Comparison of ENCODE assay signal across 8 cellular contexts in genomic region chr15:47184405-47185221, GRCh38.
DNase-seq lines count a peak whose midpoint lies in the region; ATAC-seq and TF ChIP-seq lines count a peak whose summit lies in the region.

No MANE protein-coding gene starts in this region.

- no peaks in the 10 kb centered on the region for H3K9me3 ChIP-seq in MG63
- no peaks in the 10 kb centered on the region for H3K9me3 ChIP-seq in body of pancreas
- no peaks in the 10 kb centered on the region for H3K9me3 ChIP-seq in subcutaneous abdominal adipose tissue (ENCODE audit: control insufficient read depth in 5 of 5, low read length in 5 of 5)

- TF ChIP-seq CTCF in body of pancreas (IDR thresholded peaks at IDR 0.05), result no peak

- ATAC-seq in body of pancreas (peak; percentile 62), left colon (peak; percentile 51)

- 0 to 1% methylated on average over 36 to 72 of the region's 72 CpGs for WGBS in body of pancreas, 2 donors

- peak overlapping the region in 2 of 5 donors; percentile 38 to 39 for H3K9ac ChIP-seq in subcutaneous abdominal adipose tissue (ENCODE audit: low read length in 5 of 5)

- DNase-seq in DMS 273 treated with DMSO at 0.1 percent for 48 hours (lab: John Stamatoyannopoulos, UW) (peak; percentile 14), MG63 (peak; percentile 38), body of pancreas (peak in 2 of 4 donors; percentile 16 to 17), left colon (peak in 1 of 2 donors; percentile 13), DMS114 treated with DMSO at 0.1 percent for 48 hours (lab: John Stamatoyannopoulos, UW; ENCODE audit: unreplicated experiment) (no peak), germinal center (ENCODE audit: low spot score) (no peak), HPDE6-E6E7 (ENCODE audit: extremely low spot score) (no peak)

- H3K36me3 ChIP-seq in MG63, result no peaks in the 10 kb centered on the region
- no peaks in the 10 kb centered on the region for H3K36me3 ChIP-seq in body of pancreas (replicated peaks in 1 of 2; ENCODE audit: insufficient read depth in 1 of 2, low read depth in 2 of 2)
- no peaks in the 10 kb centered on the region for H3K36me3 ChIP-seq in subcutaneous abdominal adipose tissue (ENCODE audit: control insufficient read depth in 5 of 5, insufficient read depth in 5 of 5, low read length in 5 of 5)

- H3K27me3 ChIP-seq in MG63, result peaks cover 53% of the 10 kb centered on the region
- peaks cover 0 to 6% of the 10 kb centered on the region in 2 donors for H3K27me3 ChIP-seq in body of pancreas
- peaks cover 9 to 31% (median 22%) of the 10 kb centered on the region in 5 donors for H3K27me3 ChIP-seq in subcutaneous abdominal adipose tissue (ENCODE audit: control insufficient read depth in 5 of 5, insufficient read depth in 4 of 5, low read length in 5 of 5)

- no peak for TF ChIP-seq POLR2A in body of pancreas (IDR thresholded peaks at IDR 0.05)

- intact Hi-C loops in body of pancreas (cut with DNase I), result no loop called here
- intact Hi-C loops in left colon (cut with DNase I, micrococcal nuclease), result no loop called here

- H3K4me1 ChIP-seq in body of pancreas (peaks cover 25% of the 10 kb centered on the region), subcutaneous abdominal adipose tissue (ENCODE audit: control insufficient read depth in 5 of 5, insufficient read depth in 5 of 5, low read length in 5 of 5) (peaks cover 0 to 29% (median 24%) of the 10 kb centered on the region in 5 donors)

- H3K4me3 ChIP-seq in MG63, result peak overlapping the region; percentile 45
- peak overlapping the region; percentile 18 to 33 for H3K4me3 ChIP-seq in body of pancreas
- peak overlapping the region; percentile 45 to 74 (median 66) for H3K4me3 ChIP-seq in subcutaneous abdominal adipose tissue (ENCODE audit: low read depth in 1 of 5, low read length in 5 of 5)

- H3K27ac ChIP-seq in body of pancreas (peak overlapping the region in 2 of 4 donors; percentile 27 to 40), subcutaneous abdominal adipose tissue (ENCODE audit: low read depth, low read length) (no peak overlapping the region)

Comparison
In these comparisons a context has a peak if more than half of its experiments do, and no peak if none do; other contexts are left out.
1. DNase-seq: peak in DMS 273 treated with DMSO at 0.1 percent for 48 hours (single experiment) and MG63 (single experiment); none in DMS114 treated with DMSO at 0.1 percent for 48 hours (single experiment), germinal center (single experiment) and HPDE6-E6E7 (single experiment).
2. Peak in every context shown above with its lines, with median percentiles within 50 percentile points of each other: H3K4me3 ChIP-seq.